8 cellular contexts compared by ENCODE assay signal in genomic region chr5:143405063-143405746, GRCh38. TPM values are rescaled to one million over a fixed set of nuclear protein-coding genes. Genes with fewer than 3 reads are reported as not detected.
DNase-seq lines count a peak whose midpoint lies in the region; ATAC-seq and TF ChIP-seq lines count a peak whose summit lies in the region.

No MANE protein-coding gene starts in this region.

- no peaks in the 10 kb centered on the region; the same call in 2 of the 3 replicates for H3K36me3 Mint-ChIP-seq in GM23338 (ENCODE audit: low read depth)
- H3K36me3 Mint-ChIP-seq in activated naive CD4-positive, alpha-beta T cell treated with anti-CD3 and anti-CD28 coated beads, Interleukin-2, amount 50 U/mL, for 24 hours, result peaks cover 6% of the 10 kb centered on the region

- H3K79me2 ChIP-seq in DND-41 (ENCODE audit: insufficient read depth, low read length) (peaks cover 88% of the 10 kb centered on the region), GM23338 (replicated peaks; ENCODE audit: insufficient read depth) (no peaks in the 10 kb centered on the region)

- H3K27ac Mint-ChIP-seq in GM23338, result peak overlapping the region; percentile 98
- H3K27ac Mint-ChIP-seq in activated naive CD4-positive, alpha-beta T cell treated with anti-CD3 and anti-CD28 coated beads, Interleukin-2, amount 50 U/mL, for 24 hours, result peak overlapping the region; percentile 97

- H2AFZ ChIP-seq in DND-41 (ENCODE audit: low read depth, low read length) (peak overlapping the region; percentile 79), GM23338 (peak overlapping the region; percentile 100)

- H3K27me3 ChIP-seq in DND-41 (ENCODE audit: insufficient read depth, low read length, poor library complexity) (no peaks in the 10 kb centered on the region), GM23338 (ENCODE audit: insufficient read depth) (peaks cover 36% of the 10 kb centered on the region), ovary (no peaks in the 10 kb centered on the region), thyroid gland (no peaks in the 10 kb centered on the region)

- H3K27me3 Mint-ChIP-seq in GM23338 (ENCODE audit: insufficient read depth, low read depth, poor library complexity), result peaks cover 27% of the 10 kb centered on the region
- H3K27me3 Mint-ChIP-seq in activated naive CD4-positive, alpha-beta T cell treated with anti-CD3 and anti-CD28 coated beads, Interleukin-2, amount 50 U/mL, for 24 hours, result no peaks in the 10 kb centered on the region

- ATAC-seq in DND-41 (ENCODE audit: insufficient read depth, low read depth), result peak; percentile 49
- peak; percentile 58 for ATAC-seq in GM23338

- no peaks in the 10 kb centered on the region; the same call in 2 of the 3 replicates for H3K9me3 Mint-ChIP-seq in GM23338
- H3K9me3 Mint-ChIP-seq in activated naive CD4-positive, alpha-beta T cell treated with anti-CD3 and anti-CD28 coated beads, Interleukin-2, amount 50 U/mL, for 24 hours, result no peaks in the 10 kb centered on the region

- peak overlapping the region; percentile 61 to 81 for H3K4me3 ChIP-seq in DND-41 (ENCODE audit: low read depth in 1 of 2, low read length in 2 of 2)
- peak overlapping the region; percentile 93 for H3K4me3 ChIP-seq in GM23338
- peak overlapping the region; percentile 97 for H3K4me3 ChIP-seq in SK-N-MC
- H3K4me3 ChIP-seq in ovary, result peak overlapping the region; percentile 86
- H3K4me3 ChIP-seq in thyroid gland (replicated peaks in 1 of 3), result peak overlapping the region; percentile 37 to 88 (median 45)

- peaks cover 25% of the 10 kb centered on the region for H3K4me1 Mint-ChIP-seq in GM23338
- peaks cover 36% of the 10 kb centered on the region for H3K4me1 Mint-ChIP-seq in activated naive CD4-positive, alpha-beta T cell treated with anti-CD3 and anti-CD28 coated beads, Interleukin-2, amount 50 U/mL, for 24 hours

- peaks cover 68% of the 10 kb centered on the region for H3K4me1 ChIP-seq in DND-41 (ENCODE audit: insufficient read depth, low read length)
- H3K4me1 ChIP-seq in GM23338 (ENCODE audit: insufficient read depth), result peaks cover 21% of the 10 kb centered on the region
- peaks cover 9% of the 10 kb centered on the region for H3K4me1 ChIP-seq in ovary (ENCODE audit: insufficient read depth)
- H3K4me1 ChIP-seq in thyroid gland, result peaks cover 9 to 15% of the 10 kb centered on the region in 2 donors

- H3K4me3 Mint-ChIP-seq in GM23338, result peak overlapping the region; percentile 85
- H3K4me3 Mint-ChIP-seq in activated naive CD4-positive, alpha-beta T cell treated with anti-CD3 and anti-CD28 coated beads, Interleukin-2, amount 50 U/mL, for 24 hours, result peak overlapping the region; percentile 85

- H4K20me1 ChIP-seq in DND-41 (ENCODE audit: insufficient read depth, low read length) (peaks cover 23% of the 10 kb centered on the region), GM23338 (replicated peaks; ENCODE audit: insufficient read depth) (no peaks in the 10 kb centered on the region)

- peaks cover 16% of the 10 kb centered on the region for H3K36me3 ChIP-seq in DND-41 (ENCODE audit: insufficient read depth, low read length)
- no peaks in the 10 kb centered on the region for H3K36me3 ChIP-seq in GM23338 (ENCODE audit: insufficient read depth)
- peaks cover 4% of the 10 kb centered on the region for H3K36me3 ChIP-seq in SK-N-MC (ENCODE audit: insufficient read depth, low read length)
- no peaks in the 10 kb centered on the region for H3K36me3 ChIP-seq in ovary
- H3K36me3 ChIP-seq in thyroid gland, result no peaks in the 10 kb centered on the region

- peak overlapping the region; percentile 81 for H3K4me2 ChIP-seq in DND-41 (ENCODE audit: insufficient read depth, low read length)
- peak overlapping the region; percentile 95 for H3K4me2 ChIP-seq in GM23338

- TF ChIP-seq POLR2A in ovary (IDR thresholded peaks at IDR 0.05), result peak; percentile 23
- TF ChIP-seq POLR2A in thyroid gland (IDR thresholded peaks at IDR 0.05), result peak; percentile 60 to 84

- H3K9ac ChIP-seq in DND-41 (ENCODE audit: low read depth, low read length) (peak overlapping the region; percentile 97), SK-N-MC (ENCODE audit: insufficient read length) (peak overlapping the region; percentile 85)

- intact Hi-C loops in head of caudate nucleus (cut with DNase I) (loop anchor here (5.0 to 10.0 kb wide), 3 partner anchors 298 to 420 kb away; no protein-coding TSS in a partner anchor), ovary (cut with DNase I) (loop anchor here in 2 of 4 donors (10.0 kb wide), 2 partner anchors 400 to 790 kb away; no protein-coding TSS in a partner anchor), thyroid gland (cut with DNase I) (loop anchor here (10.0 kb wide), 3 partner anchors 390 to 480 kb away; no protein-coding TSS in a partner anchor)

- H3K27ac ChIP-seq in DND-41 (ENCODE audit: low read length) (peak overlapping the region; percentile 96), GM23338 (ENCODE audit: low read depth) (peak overlapping the region; percentile 91; the same call in 1 of the 2 replicates), SK-N-MC (peak overlapping the region; percentile 98), ovary (peak overlapping the region; percentile 79 to 90), thyroid gland (peak overlapping the region; percentile 93 to 100 (median 98))

- no peak for TF ChIP-seq EP300 in ovary (IDR thresholded peaks at IDR 0.05)

- WGBS in ovary, 3 donors, result 1% methylated on average over 50 to 51 of the region's 51 CpGs
- WGBS in thyroid gland, 2 donors, result 2 to 6% methylated on average over 19 to 48 of the region's 51 CpGs

- no peaks in the 10 kb centered on the region; the same call in 1 of the 2 replicates for H3F3A ChIP-seq in GM23338 (replicated peaks; ENCODE audit: low read depth)

- H3K9me2 ChIP-seq in GM23338 (ENCODE audit: insufficient read depth), result peaks cover 7% of the 10 kb centered on the region

- DNase-seq in DND-41, result peak; percentile 90
- peak; percentile 86 for DNase-seq in GM23338 (ENCODE audit: low spot score)
- peak; percentile 88 for DNase-seq in M059J (ENCODE audit: low read depth)
- DNase-seq in SK-N-MC (ENCODE audit: low read depth, low spot score), result no peak
- DNase-seq in head of caudate nucleus, result peak; percentile 75 to 96 (median 89)
- peak; percentile 83 to 92 (median 89) for DNase-seq in ovary
- DNase-seq in thyroid gland, result peak; percentile 88 to 89

- TF ChIP-seq CTCF in DND-41 (IDR thresholded peaks at IDR 0.05; ENCODE audit: borderline replicate concordance, extremely low read depth, low read length, poor library complexity, severe bottlenecking) (peak; percentile 42), GM23338 (conservative IDR thresholded peaks at IDR 0.05; ENCODE audit: low read depth in 2 of 2) (no peak), ovary (IDR thresholded peaks at IDR 0.05) (peak in 1 of 3 donors; percentile 9), thyroid gland (IDR thresholded peaks at IDR 0.05) (peak in 1 of 6 experiments; percentile 17)

- no peaks in the 10 kb centered on the region for H3K9me3 ChIP-seq in DND-41 (ENCODE audit: insufficient read depth, low read length, severe bottlenecking)
- no peaks in the 10 kb centered on the region for H3K9me3 ChIP-seq in SK-N-MC (ENCODE audit: low read depth, low read length)
- no peaks in the 10 kb centered on the region for H3K9me3 ChIP-seq in ovary
- H3K9me3 ChIP-seq in thyroid gland, result no peaks in the 10 kb centered on the region

TF ChIP-seq in GM23338, 12 proteins besides CTCF, POLR2A, EP300 and RAD21 (continues in another document):
- peak; percentile 99 for TF ChIP-seq ZNF114 (CRISPR knock-in tag; IDR thresholded peaks at IDR 0.05)
- TF ChIP-seq NANOG (IDR thresholded peaks at IDR 0.05; ENCODE audit: borderline replicate concordance), result no peak
- no peak for TF ChIP-seq EZH2phosphoT487 (IDR thresholded peaks at IDR 0.05; ENCODE audit: unreplicated experiment)
- no peak for TF ChIP-seq REST (IDR thresholded peaks at IDR 0.05; ENCODE audit: unreplicated experiment)
- no peak; the same call in 1 of the 2 replicates for TF ChIP-seq POLR2AphosphoS5 (IDR thresholded peaks at IDR 0.05; ENCODE audit: low read depth)
- no peak for TF ChIP-seq STAT1 (IDR thresholded peaks at IDR 0.05; ENCODE audit: unreplicated experiment)

RNA-seq across cellular contexts. Expression of gene NR3C1, which starts 1.7 kb away (rescaled TPM):
- total RNA-seq in GM23338 (2014; rRNA removed; shearing (Covaris generic)), result 2.4 and 4.6 TPM in 2 replicates
- polyA plus RNA-seq in GM23338 (2016; fragmentation: Nextera tagmentation; extraction: Ambion mirVana) (0.89 and 1.2 TPM in 2 replicates), ovary (10 to 100 TPM; 15.5 to 30.0 TPM)
- total RNA-seq in M059J (2014; rRNA removed; shearing (Covaris generic)), result 48.0 and 65.3 TPM in 2 replicates
- total RNA-seq in ovary (10 to 100 TPM; 26.2 to 54.3 (median 40.2) TPM), thyroid gland (10 to 100 TPM; 59.4 to 67.7 (median 65.3) TPM)

Comparison
In these comparisons a context has a peak if more than half of its experiments do, and no peak if none do; other contexts are left out.
1. H3K4me3 ChIP-seq: peak in every context shown above with its lines; median percentile 97 in SK-N-MC; 93 in GM23338; 86 in ovary; 71 in DND-41; 45 in thyroid gland.